Comparison of ENCODE assay signal across 20 cellular contexts in genomic region chr4:57147335-57148060, GRCh38. TPM values are rescaled to one million over a fixed set of nuclear protein-coding genes. Genes with fewer than 3 reads are reported as not detected.
DNase-seq lines count a peak whose midpoint lies in the region; ATAC-seq and TF ChIP-seq lines count a peak whose summit lies in the region.
"Had no signal": no experiment of that assay in that cellular context is flagged by ENCODE, and none has a peak within 500 bp of the region (broad histone marks: within the 10 kb centered on the region; RNA-seq: fewer than 3 reads in every experiment).

No MANE protein-coding gene starts in this region.

- 54 to 58% methylated on average over 9 of the region's 9 CpGs for WGBS in GM23248 (ENCODE audit: low coverage in 1 of 2, low lambda C conversion rate in 2 of 2, missing lambda C conversion rate in 2 of 2), 2 experiments
- 59 to 60% methylated on average over 8 of the region's 9 CpGs for WGBS in esophagus squamous epithelium, 2 donors

- no peak overlapping the region for H3K9ac ChIP-seq in GM23248

- CTCF ChIA-PET in AG04449 (lab: Yijun Ruan, JAX) = interaction anchor here (0.5 to 6.8 kb wide), 3 partner anchors 10 to 37 kb away, joined by 3 to 53 read pairs (median 3); partner anchors contain the start of gene IGFBP7
- CTCF ChIA-PET in PC-9 (lab: Charles Lee) = interaction anchor here (1.0 kb wide), 1 partner anchor 17 kb away, joined by 6 read pairs; no protein-coding TSS in a partner anchor

- DNase-seq in AG04449 (ENCODE audit: low read depth, low spot score) = peak; percentile 71
- peak; percentile 90 for DNase-seq in GM23248
- peak; percentile 88 to 94 for DNase-seq in cardiac fibroblast (ENCODE audit: low read depth in 2 of 2)
- no peak for DNase-seq in left lung
- no peak for DNase-seq in NCI-H748 (lab: John Stamatoyannopoulos, UW; ENCODE audit: unreplicated experiment)
- DNase-seq in esophagus squamous epithelium (lab: John Stamatoyannopoulos, UW) = no peak
- no peak for DNase-seq in PC-9
- DNase-seq: activated CD4-positive, alpha-beta T cell treated with anti-CD3 and anti-CD28 coated beads, Interleukin-2, amount 10 ng/mL, durations not matched to agents 24 days and 14 days; activated naive CD8-positive, alpha-beta T cell treated with anti-CD3 and anti-CD28 coated beads, Interleukin-2, amount 10 ng/mL, durations not matched to agents 7 days and 5 days; activated T-cell treated with anti-CD3 and anti-CD28 coated beads, Interleukin-2, amount 50 U/mL, for 1 hour; DMS79 treated with DMSO at 0.1 percent for 48 hours; foreskin melanocyte; NCI-H1930; occipital lobe; SHP77; stimulated activated CD4-positive, alpha-beta T cell treated with anti-CD3 and anti-CD28 coated beads, Interleukin-12 subunit alpha, Interleukin-12 subunit beta, amount 100 ng/mL, for 4 hours had no signal

- H3F3A ChIP-seq in GM23248 (ENCODE audit: insufficient read depth) (peaks cover 31% of the 10 kb centered on the region), PC-9 (ENCODE audit: insufficient read depth, low read depth) (no peaks in the 10 kb centered on the region)

- H3K9me2 ChIP-seq in GM23248 (ENCODE audit: insufficient read depth) = no peaks in the 10 kb centered on the region
- H3K9me2 ChIP-seq in PC-9 (ENCODE audit: insufficient read depth) = no peaks in the 10 kb centered on the region

- H3K4me3 ChIP-seq in AG04449 (ENCODE audit: low read depth, low read length) = no peak overlapping the region
- no peak overlapping the region for H3K4me3 ChIP-seq in GM23248
- H3K4me3 ChIP-seq in cardiac fibroblast (replicated peaks in 1 of 2; ENCODE audit: low read depth in 2 of 2, low read length in 2 of 2) = no peak overlapping the region
- H3K4me3 ChIP-seq in left lung = no peak overlapping the region
- no peak overlapping the region for H3K4me3 ChIP-seq in esophagus squamous epithelium
- no peak overlapping the region for H3K4me3 ChIP-seq in PC-9
- H3K4me3 ChIP-seq: coronary artery, GM12878 had no signal

- H3K36me3 ChIP-seq in GM23248 (ENCODE audit: low read depth) (no peaks in the 10 kb centered on the region), left lung (no peaks in the 10 kb centered on the region), esophagus squamous epithelium (no peaks in the 10 kb centered on the region), PC-9 (ENCODE audit: low read depth) (no peaks in the 10 kb centered on the region)

- H3K9me3 ChIP-seq in GM23248 (ENCODE audit: low read depth) (no peaks in the 10 kb centered on the region), left lung (no peaks in the 10 kb centered on the region), esophagus squamous epithelium (no peaks in the 10 kb centered on the region), PC-9 (ENCODE audit: insufficient read depth, low read depth) (no peaks in the 10 kb centered on the region)

- in situ Hi-C loops in GM23248 (cut with MboI) = no loop called here

- TF ChIP-seq CTCF in AG04449 (IDR thresholded peaks at IDR 0.05; ENCODE audit: insufficient read depth, low read length, missing control alignments) (no peak), cardiac fibroblast (IDR thresholded peaks at IDR 0.05; ENCODE audit: low read depth, low read length) (no peak), left lung (IDR thresholded peaks at IDR 0.05) (no peak), esophagus squamous epithelium (IDR thresholded peaks at IDR 0.05) (no peak), PC-9 (conservative IDR thresholded peaks at IDR 0.05) (no peak)

- no peaks in the 10 kb centered on the region for H3K27me3 ChIP-seq in GM23248 (replicated peaks; ENCODE audit: insufficient read depth)
- no peaks in the 10 kb centered on the region for H3K27me3 ChIP-seq in left lung
- H3K27me3 ChIP-seq in esophagus squamous epithelium = peaks cover 0 to 20% (median 0%) of the 10 kb centered on the region in 4 donors
- H3K27me3 ChIP-seq in PC-9 (ENCODE audit: insufficient read depth, low read depth) = no peaks in the 10 kb centered on the region

- H3K27ac ChIP-seq in GM23248 (peak overlapping the region; percentile 89), left lung (no peak overlapping the region), esophagus squamous epithelium (no peak overlapping the region), PC-9 (no peak overlapping the region)
- H3K27ac ChIP-seq: coronary artery had no signal

- H3K79me2 ChIP-seq in GM23248 (ENCODE audit: insufficient read depth) = no peaks in the 10 kb centered on the region
- H3K79me2 ChIP-seq in PC-9 (ENCODE audit: low read depth) = no peaks in the 10 kb centered on the region

- TF ChIP-seq POLR2A in esophagus squamous epithelium (IDR thresholded peaks at IDR 0.05) = no peak

- BruUV-seq in PC-9 (replicated peaks; lab: Mats Ljungman, UMichigan) = no TSS peak

- intact Hi-C loops in left lung (cut with DNase I) (no loop called here), esophagus squamous epithelium (cut with DNase I) (no loop called here), PC-9 (cut with micrococcal nuclease; ENCODE audit: unreplicated experiment) (no loop called here)

- POLR2A ChIA-PET in AG04449 (lab: Yijun Ruan, JAX) = interaction anchor here (0.7 to 1.7 kb wide), 4 partner anchors 11 to 124 kb away, joined by 3 to 7 read pairs (median 3); no protein-coding TSS in a partner anchor
- POLR2A ChIA-PET in PC-9 (lab: Charles Lee; ENCODE audit: unreplicated experiment) = no interaction called here

- H3K4me1 ChIP-seq in GM23248 (ENCODE audit: insufficient read depth) = peaks cover 29% of the 10 kb centered on the region
- no peaks in the 10 kb centered on the region for H3K4me1 ChIP-seq in left lung
- peaks cover 0 to 4% (median 0%) of the 10 kb centered on the region in 3 donors for H3K4me1 ChIP-seq in esophagus squamous epithelium
- no peaks in the 10 kb centered on the region for H3K4me1 ChIP-seq in PC-9 (replicated peaks; ENCODE audit: insufficient read depth)

- peak; percentile 86 for ATAC-seq in left lung
- ATAC-seq in HG02588 (IDR thresholded peaks at IDR 0.05; ENCODE audit: unreplicated experiment) = no peak
- ATAC-seq: GM12878 had no signal

- H4K20me1 ChIP-seq in GM23248 (ENCODE audit: insufficient read depth) (no peaks in the 10 kb centered on the region), PC-9 (ENCODE audit: insufficient read depth) (no peaks in the 10 kb centered on the region)

- H3K4me2 ChIP-seq in GM23248 (ENCODE audit: unreplicated experiment) (peak overlapping the region; percentile 37), PC-9 (no peak overlapping the region)

- no peak overlapping the region for H2AFZ ChIP-seq in GM23248
- no peak overlapping the region for H2AFZ ChIP-seq in PC-9

RNA-seq across cellular contexts. Expression of gene IGFBP7, which starts 37.3 kb away (rescaled TPM):
- 949 and 951 TPM in 2 replicates for total RNA-seq in GM23248 (2014; rRNA removed; shearing (Covaris generic))
- 1,347 and 1,359 TPM in 2 replicates for polyA plus RNA-seq in GM23248 (2016; fragmentation: Nextera tagmentation; extraction: Ambion mirVana)
- total RNA-seq in left lung = 100 to 1,000 TPM; 438 to 527 TPM
- 100 to 1,000 TPM in 2 of 4 donors, 10 to 100 TPM in 2; 26.4 to 135 (median 91.3) TPM for total RNA-seq in esophagus squamous epithelium
- total RNA-seq in PC-9 (2021) = 127 and 151 TPM in 2 replicates
- total RNA-seq: activated CD4-positive, alpha-beta T cell treated with anti-CD3 and anti-CD28 coated beads, Interleukin-2, amount 10 ng/mL, durations not matched to agents 24 days and 14 days; B cell had no signal

Comparison
In these comparisons a context has a peak if more than half of its experiments do, and no peak if none do; other contexts are left out.
1. DNase-seq: peak in AG04449 (single experiment), GM23248 (single experiment) and cardiac fibroblast (2 of 2); none in left lung (0 of 2), NCI-H748 (single experiment), esophagus squamous epithelium (single experiment) and PC-9 (0 of 2).